ENCODE assay signal across 20 cellular contexts in the genomic region with DNA sequence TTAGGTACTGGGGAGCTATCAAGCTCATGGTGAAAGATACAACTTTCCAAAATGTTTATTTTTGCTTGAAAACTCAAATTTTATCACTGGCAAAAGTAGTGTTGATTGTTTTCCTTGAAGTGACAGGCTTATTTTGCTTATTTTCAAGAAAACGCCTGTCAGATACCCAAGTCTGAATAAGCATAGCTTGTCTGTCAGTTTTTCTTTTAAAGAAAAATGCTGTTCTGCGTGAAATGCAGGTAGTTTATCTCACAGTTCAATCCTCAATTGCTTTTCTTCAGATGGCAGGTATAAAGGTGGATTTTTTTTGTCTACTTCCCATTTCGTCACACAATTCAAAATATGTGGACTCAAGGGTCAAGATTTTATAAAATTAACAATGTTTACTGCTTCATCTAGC.
"Had no signal": no experiment of that assay in that cellular context is flagged by ENCODE, and none has a peak within 500 bp of the region (broad histone marks: within the 10 kb centered on the region; RNA-seq: fewer than 3 reads in every experiment).

No MANE protein-coding gene starts in this region.

- H3K27ac ChIP-seq: neutrophil, pancreas, psoas muscle, right lobe of liver, sigmoid colon, stomach, tibial artery, transverse colon, upper lobe of right lung, uterus had no signal

- FAIRE-seq: pancreas, small intestine had no signal

- H3K27me3 ChIP-seq: neutrophil, pancreas, right lobe of liver, sigmoid colon, stomach, tibial artery, transverse colon, upper lobe of right lung, uterus had no signal

- H3K36me3 ChIP-seq: neutrophil, pancreas, right lobe of liver, sigmoid colon, stomach, tibial artery, transverse colon, upper lobe of right lung, uterus had no signal

- H3K9me3 ChIP-seq: neutrophil, pancreas, psoas muscle, right lobe of liver, sigmoid colon, stomach, tibial artery, transverse colon, upper lobe of right lung, uterus had no signal

- H3K4me3 ChIP-seq: pancreas, psoas muscle, right lobe of liver, sigmoid colon, stomach, tibial artery, transverse colon, upper lobe of right lung, uterus had no signal

- H3K4me1 ChIP-seq: psoas muscle, sigmoid colon, tibial artery, transverse colon, upper lobe of right lung, uterus had no signal

- DNase-seq: naive thymus-derived CD4-positive, alpha-beta T cell; natural killer cell; nucleus accumbens; pancreas; psoas muscle; right lobe of liver; sigmoid colon; small intestine; stimulated activated CD4-positive, alpha-beta T cell treated with anti-CD3 and anti-CD28 coated beads, Interleukin-15, amount 100 ng/mL, for 24 hours; stimulated activated CD4-positive, alpha-beta T cell treated with anti-CD3 and anti-CD28 coated beads, Interleukin-2, amount 100 ng/mL, for 24 hours; stimulated activated CD4-positive, alpha-beta T cell treated with anti-CD3 and anti-CD28 coated beads, Interleukin-2, amount 100 ng/mL, for 48 hours; stimulated activated CD4-positive, alpha-beta T cell treated with anti-CD3 and anti-CD28 coated beads, Interleukin-4, amount 100 ng/mL, for 24 hours; stimulated activated naive B cell treated with anti-CD40 and anti-IgM and Interleukin-4, amounts not matched to agents 10 μg/mL and 1 μg/mL and 100 μg/mL, for 72 hours; stimulated activated naive CD4-positive, alpha-beta T cell treated with Interleukin-2 at 50 U/mL for 16 hours; stomach; tibial artery; transverse colon; upper lobe of right lung; uterus had no signal
